15 cellular contexts compared by ENCODE assay signal in the genomic region with DNA sequence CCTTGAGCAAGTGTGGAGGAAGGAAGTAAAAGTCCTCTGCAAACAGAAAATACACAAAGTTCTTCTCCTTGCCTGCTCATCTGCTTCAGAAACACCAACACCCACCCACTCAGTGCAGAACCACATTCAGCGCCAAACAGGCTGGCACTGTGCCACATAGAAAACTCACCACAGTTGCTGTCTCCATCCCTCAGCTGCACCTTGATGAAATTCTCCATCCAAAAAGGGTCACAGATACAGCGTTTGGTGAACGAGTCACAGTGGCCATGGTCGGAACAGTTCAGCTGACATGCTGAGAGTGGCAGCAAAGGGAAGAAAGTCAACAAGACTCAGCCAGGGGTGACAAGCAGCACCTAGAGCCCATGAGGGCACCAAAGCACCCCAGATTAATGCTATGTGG.
A peak's percentile ranks its signal among the peaks of the same experiment; 100 is the strongest.
DNase-seq lines count a peak whose midpoint lies in the region; ATAC-seq and TF ChIP-seq lines count a peak whose summit lies in the region.
"Had no signal": no experiment of that assay in that cellular context is flagged by ENCODE, and none has a peak within 500 bp of the region (broad histone marks: within the 10 kb centered on the region; RNA-seq: fewer than 3 reads in every experiment).

No MANE protein-coding gene starts in this region.

- peak overlapping the region in 33 of 59 donors; percentile 5 to 86 (median 60) for H3K27ac ChIP-seq in dorsolateral prefrontal cortex

- intact Hi-C loops in dorsolateral prefrontal cortex (cut with DNase I), result loop anchor here in 1 of 2 donors (10.0 kb wide), 1 partner anchor 238 kb away; no protein-coding TSS in a partner anchor

- TF ChIP-seq CTCF in dorsolateral prefrontal cortex (IDR thresholded peaks at IDR 0.05 in 54 of 56, conservative IDR thresholded peaks at IDR 0.05 in 2 of 56; ENCODE audit: low read depth in 1 of 56, partially characterized antibody in 56 of 56), result no peak

- peak; percentile 42 for DNase-seq in CD1c-positive myeloid dendritic cell (ENCODE audit: extremely low spot score)
- DNase-seq in activated CD4-positive, alpha-beta T cell treated with anti-CD3 and anti-CD28 coated beads, Interleukin-2, amount 50 U/mL, for 1 hour, result peak; percentile 8
- peak in 8 of 10 donors; percentile 29 to 78 (median 62) for DNase-seq in dorsolateral prefrontal cortex
- peak; percentile 45 for DNase-seq in stimulated activated CD4-positive, alpha-beta T cell treated with anti-CD3 and anti-CD28 coated beads, Interleukin-15, amount 100 ng/mL, for 24 hours
- DNase-seq in kidney glomerular epithelial cell (lab: John Stamatoyannopoulos, UW), result no peak
- DNase-seq in NCI-H187 treated with DMSO at 0.1 percent for 48 hours (lab: John Stamatoyannopoulos, UW), result no peak
- DNase-seq: DMS79 treated with DMSO at 0.1 percent for 48 hours, H9, NCI-H1105 treated with DMSO at 0.1 percent for 48 hours, NCI-H69, nephron progenitor cell, SHP77 had no signal

- H3K27me3 ChIP-seq in dorsolateral prefrontal cortex, result no peaks in the 10 kb centered on the region

- ATAC-seq in GM21360 (IDR thresholded peaks at IDR 0.05; ENCODE audit: unreplicated experiment), result no peak
- no peak for ATAC-seq in HG03520 (IDR thresholded peaks at IDR 0.05; ENCODE audit: unreplicated experiment)
- ATAC-seq: GM12878 had no signal

- H3K4me3 ChIP-seq in dorsolateral prefrontal cortex, result no peak overlapping the region
- H3K4me3 ChIP-seq: GM12878 had no signal

Comparison
In these comparisons a context has a peak if more than half of its experiments do, and no peak if none do; other contexts are left out.
1. DNase-seq: peak in CD1c-positive myeloid dendritic cell (single experiment), activated CD4-positive, alpha-beta T cell treated with anti-CD3 and anti-CD28 coated beads, Interleukin-2, amount 50 U/mL, for 1 hour (single experiment), dorsolateral prefrontal cortex (8 of 10) and stimulated activated CD4-positive, alpha-beta T cell treated with anti-CD3 and anti-CD28 coated beads, Interleukin-15, amount 100 ng/mL, for 24 hours (single experiment); none in kidney glomerular epithelial cell (single experiment) and NCI-H187 treated with DMSO at 0.1 percent for 48 hours (single experiment).